In genomic region chr6:155268088-155268867, GRCh38 we compare ENCODE assay signal across 9 cellular contexts. TPM values are rescaled to one million over a fixed set of nuclear protein-coding genes. Genes with fewer than 3 reads are reported as not detected.
DNase-seq lines count a peak whose midpoint lies in the region; ATAC-seq, FAIRE-seq and TF ChIP-seq lines count a peak whose summit lies in the region.
"Not testable (repeated sequence)": the region's sequence is repeated elsewhere in the genome, so short reads cannot be mapped to it uniquely, and the experiment has no call there.
"Had no signal": no experiment of that assay in that cellular context is flagged by ENCODE, and none has a peak within 500 bp of the region (broad histone marks: within the 10 kb centered on the region; RNA-seq: fewer than 3 reads in every experiment).

No MANE protein-coding gene starts in this region.

- H3K27me3 ChIP-seq in GM23338 (ENCODE audit: insufficient read depth); Loucy (ENCODE audit: insufficient read depth, low read length, poor library complexity, severe bottlenecking); esophagus squamous epithelium; HepG2 (ENCODE audit: control insufficient read depth in 1 of 2, insufficient read depth in 2 of 2, low read length in 2 of 2): not testable (repeated sequence)

- H3K36me3 ChIP-seq in GM23338 (ENCODE audit: insufficient read depth); esophagus squamous epithelium: not testable (repeated sequence)
- peaks cover 30% of the 10 kb centered on the region; the same call in 1 of the 2 replicates for H3K36me3 ChIP-seq in Loucy (ENCODE audit: insufficient read depth, low read length)
- H3K36me3 ChIP-seq in HepG2 (replicated peaks in 1 of 2; ENCODE audit: control insufficient read depth in 1 of 2, insufficient read depth in 2 of 2, low read length in 2 of 2) = peaks cover 35 to 78% of the 10 kb centered on the region in 2 experiments

- TF ChIP-seq POLR2A in esophagus squamous epithelium (IDR thresholded peaks at IDR 0.05); HepG2 (IDR thresholded peaks at IDR 0.05; ENCODE audit: insufficient read depth in 1 of 2, low read depth in 2 of 2, low read length in 2 of 2): not testable (repeated sequence)

- H3K4me3 ChIP-seq in GM23338; Loucy (ENCODE audit: low read length, poor library complexity, severe bottlenecking); esophagus squamous epithelium; HepG2 (replicated peaks in 1 of 3; ENCODE audit: insufficient read depth in 1 of 3, low read depth in 2 of 3, low read length in 3 of 3): not testable (repeated sequence)

- BruUV-seq in Calu3 (replicated peaks; lab: Mats Ljungman, UMichigan); HepG2 (replicated peaks; lab: Mats Ljungman, UMichigan): not testable (repeated sequence)

- H3F3A ChIP-seq in GM23338 (replicated peaks; ENCODE audit: low read depth); Loucy (ENCODE audit: low read depth): not testable (repeated sequence)

- not testable (repeated sequence) for H4K20me1 ChIP-seq in GM23338 (replicated peaks; ENCODE audit: insufficient read depth); Loucy (ENCODE audit: insufficient read depth, low read length, poor library complexity, severe bottlenecking); HepG2 (ENCODE audit: insufficient read depth, low read length)

- not testable (repeated sequence) for H3K9me3 Mint-ChIP-seq in Calu3 (ENCODE audit: low read depth, unreplicated experiment); GM23338; activated naive CD4-positive, alpha-beta T cell treated with anti-CD3 and anti-CD28 coated beads, Interleukin-2, amount 10 ng/mL, durations not matched to agents 7 days and 5 days

- H2AFZ ChIP-seq in GM23338; Loucy (ENCODE audit: low read length); HepG2 (ENCODE audit: low read length): not testable (repeated sequence)

- H3K27ac Mint-ChIP-seq in Calu3 (ENCODE audit: unreplicated experiment); activated naive CD4-positive, alpha-beta T cell treated with anti-CD3 and anti-CD28 coated beads, Interleukin-2, amount 10 ng/mL, durations not matched to agents 7 days and 5 days: not testable (repeated sequence)
- peak overlapping the region; percentile 2; the same call in 1 of the 2 replicates for H3K27ac Mint-ChIP-seq in GM23338

- not testable (repeated sequence) for H3K4me1 Mint-ChIP-seq in Calu3 (ENCODE audit: low read depth, unreplicated experiment); activated naive CD4-positive, alpha-beta T cell treated with anti-CD3 and anti-CD28 coated beads, Interleukin-2, amount 10 ng/mL, durations not matched to agents 7 days and 5 days
- H3K4me1 Mint-ChIP-seq in GM23338 = peaks cover 32% of the 10 kb centered on the region

- H3K9me3 ChIP-seq in Loucy (ENCODE audit: insufficient read depth, low read depth, low read length); esophagus squamous epithelium; HepG2 (ENCODE audit: low read length): not testable (repeated sequence)

- H3K4me1 ChIP-seq in GM23338 (ENCODE audit: insufficient read depth) (peaks cover 18% of the 10 kb centered on the region), esophagus squamous epithelium (peaks cover 8 to 43% (median 10%) of the 10 kb centered on the region in 3 donors)
- H3K4me1 ChIP-seq in Loucy (ENCODE audit: insufficient read depth, low read length, poor library complexity, severe bottlenecking); HepG2 (ENCODE audit: insufficient read depth, low read length): not testable (repeated sequence)

- POLR2A ChIA-PET in RWPE1 (lab: Yijun Ruan, JAX; ENCODE audit: low non-redundant PET); HepG2 (lab: Yijun Ruan, JAX): not testable (repeated sequence)

- H3K36me3 Mint-ChIP-seq in Calu3 (ENCODE audit: insufficient read depth, unreplicated experiment) = not testable (repeated sequence)
- H3K36me3 Mint-ChIP-seq in GM23338 (ENCODE audit: low read depth) = peaks cover 36% of the 10 kb centered on the region
- H3K36me3 Mint-ChIP-seq in activated naive CD4-positive, alpha-beta T cell treated with anti-CD3 and anti-CD28 coated beads, Interleukin-2, amount 10 ng/mL, durations not matched to agents 7 days and 5 days = peaks cover 34% of the 10 kb centered on the region

- H3K79me2 ChIP-seq in GM23338 (replicated peaks; ENCODE audit: insufficient read depth); Loucy (ENCODE audit: insufficient read depth, low read length); HepG2 (ENCODE audit: insufficient read depth, low read length): not testable (repeated sequence)

- peak; percentile 62 for FAIRE-seq in HepG2 (lab: Jason Lieb, UNC)

- H3K27ac ChIP-seq in GM23338 (ENCODE audit: low read depth) = peak overlapping the region; percentile 0; the same call in 1 of the 2 replicates
- H3K27ac ChIP-seq in RWPE1; HepG2 (ENCODE audit: extremely low read length, insufficient read depth, low read length): not testable (repeated sequence)
- peak overlapping the region in 2 of 4 donors; percentile 43 to 56 for H3K27ac ChIP-seq in esophagus squamous epithelium

- TF ChIP-seq CTCF in Calu3 (IDR thresholded peaks at IDR 0.05; ENCODE audit: unreplicated experiment) = not testable (repeated sequence)
- TF ChIP-seq CTCF in GM23338 (conservative IDR thresholded peaks at IDR 0.05; ENCODE audit: low read depth in 2 of 2) (peak; percentile 71 to 81), Loucy (conservative IDR thresholded peaks at IDR 0.05; ENCODE audit: low read length) (peak; percentile 78), RWPE1 (conservative IDR thresholded peaks at IDR 0.05; ENCODE audit: low read depth) (peak; percentile 18; the same call in 1 of the 2 replicates), esophagus squamous epithelium (IDR thresholded peaks at IDR 0.05) (peak in 4 of 6 experiments; percentile 10 to 47 (median 32)), HepG2 (CRISPR knock-in tag; IDR thresholded peaks at IDR 0.05) (peak; percentile 32)

- DNase-seq in Calu3 (peak; percentile 20), GM23338 (ENCODE audit: low spot score) (peak; percentile 83), RWPE1 (ENCODE audit: low spot score) (peak; percentile 8), HepG2 (ENCODE audit: low spot score) (peak; percentile 29), stromal cell of bone marrow (ENCODE audit: low read depth) (peak; percentile 32)
- peak; percentile 30 for DNase-seq in activated naive CD4-positive, alpha-beta T cell treated with anti-CD3 and anti-CD28 coated beads, Interleukin-2, amount 10 ng/mL, durations not matched to agents 7 days and 5 days
- DNase-seq in esophagus squamous epithelium (lab: John Stamatoyannopoulos, UW) = not testable (repeated sequence)

- TF ChIP-seq EP300 in HepG2 (IDR thresholded peaks at IDR 0.05; ENCODE audit: low read depth in 2 of 2, low read length in 2 of 2); HepG2 (CRISPR knock-in tag; IDR thresholded peaks at IDR 0.05; ENCODE audit: borderline replicate concordance): not testable (repeated sequence)

- H3K27me3 Mint-ChIP-seq in Calu3 (ENCODE audit: unreplicated experiment); GM23338 (ENCODE audit: insufficient read depth, low read depth, poor library complexity); activated naive CD4-positive, alpha-beta T cell treated with anti-CD3 and anti-CD28 coated beads, Interleukin-2, amount 10 ng/mL, durations not matched to agents 7 days and 5 days: not testable (repeated sequence)

- intact Hi-C loops in Calu3 (cut with micrococcal nuclease; ENCODE audit: unreplicated experiment); esophagus squamous epithelium (cut with DNase I); HepG2 (cut with micrococcal nuclease; ENCODE audit: unreplicated experiment): not testable (repeated sequence)

- CTCF ChIA-PET in Calu3 (lab: Charles Lee) = not testable (repeated sequence)
- CTCF ChIA-PET in RWPE1 (lab: Yijun Ruan, JAX) = interaction anchor here (0.6 to 1.1 kb wide), 9 partner anchors 10 to 1029 kb away, joined by 3 to 4 read pairs (median 3); no protein-coding TSS in a partner anchor
- CTCF ChIA-PET in activated naive CD4-positive, alpha-beta T cell treated with anti-CD3 and anti-CD28 coated beads, Interleukin-2, amount 10 ng/mL, durations not matched to agents 7 days and 5 days (lab: Charles Lee) = interaction anchor here (0.7 to 4.2 kb wide), 7 partner anchors 9 to 341 kb away, joined by 3 to 25 read pairs (median 4); no protein-coding TSS in a partner anchor
- CTCF ChIA-PET in HepG2 (lab: Yijun Ruan, JAX; ENCODE audit: low intra/inter-chr PET ratio, low total read pairs) = interaction anchor here (1.3 kb wide), 1 partner anchor 400 kb away, joined by 5 read pairs; no protein-coding TSS in a partner anchor

- in situ Hi-C loops in HepG2 (cut with HindIII; ENCODE audit: extremely low pct_ligation_motif_present, low pct_unique_long_range_greater_than_20kb) = not testable (repeated sequence)

- H3K9ac ChIP-seq in Loucy (ENCODE audit: low read depth, low read length, poor library complexity, severe bottlenecking); HepG2 (ENCODE audit: insufficient read depth, low read depth, low read length): not testable (repeated sequence)

- H3K4me3 Mint-ChIP-seq in Calu3 (ENCODE audit: low read depth, unreplicated experiment); GM23338; activated naive CD4-positive, alpha-beta T cell treated with anti-CD3 and anti-CD28 coated beads, Interleukin-2, amount 10 ng/mL, durations not matched to agents 7 days and 5 days: not testable (repeated sequence)

- not testable (repeated sequence) for TF ChIP-seq RAD21 in HepG2 (CRISPR knock-in tag; IDR thresholded peaks at IDR 0.05)

- ATAC-seq in GM23338 (peak; percentile 74), HepG2 (peak; percentile 58; the same call in 2 of the 3 replicates)

- H3K4me2 ChIP-seq in GM23338; Loucy (ENCODE audit: low read depth, low read length, poor library complexity, severe bottlenecking); HepG2 (ENCODE audit: low read depth, low read length): not testable (repeated sequence)

- not testable (repeated sequence) for H3K9me2 ChIP-seq in GM23338 (ENCODE audit: insufficient read depth); Loucy (replicated peaks; ENCODE audit: low read depth, low read length)

- WGBS in esophagus squamous epithelium, 2 donors = 90 to 100% methylated on average over 1 to 3 of the region's 5 CpGs
- 91% methylated on average over 3 of the region's 5 CpGs for WGBS in HepG2 (ENCODE audit: low lambda C conversion rate)

RNA-seq across cellular contexts. Expression of gene CLDN20, which starts 4.5 kb away (rescaled TPM):
- total RNA-seq in Calu3 (2022) (not detected in 2 replicates), esophagus squamous epithelium (under 1 TPM in 1 of 4 donors, not detected in 3; 0.19 TPM), HepG2 (2016; rRNA removed; fragmentation: Illumina TruSeq; extraction: Trizol) (not detected in 2 replicates)
- total RNA-seq in GM23338 (2014; rRNA removed; shearing (Covaris generic)) = not detected in 2 replicates
- polyA plus RNA-seq in GM23338 (2016; fragmentation: Nextera tagmentation; extraction: Ambion mirVana) (0.17 and 0.23 TPM in 2 replicates), HepG2 (2011; rRNA removed) (not detected in 2 replicates)
- not detected in 2 replicates for total RNA-seq in HepG2 (2016; cell fraction: cytosol; rRNA removed; fragmentation: Illumina TruSeq; extraction: Trizol; ENCODE audit: low read depth)
- total RNA-seq in HepG2 (2016; cell fraction: insoluble cytoplasmic fraction; rRNA removed; fragmentation: Illumina TruSeq; extraction: Trizol) = not detected in 2 replicates
- total RNA-seq in HepG2 (2016; cell fraction: membrane; rRNA removed; fragmentation: Illumina TruSeq; extraction: Trizol) = not detected in 2 replicates
- total RNA-seq in HepG2 (2016; cell fraction: nucleus; rRNA removed; fragmentation: Illumina TruSeq; extraction: Trizol) = not detected in 2 replicates
- not detected in 2 replicates for polyA plus RNA-seq in HepG2 (2011; cell fraction: cytosol; rRNA removed)
- not detected in 2 replicates for polyA plus RNA-seq in HepG2 (2011; cell fraction: nucleus; rRNA removed)
- 0.76 and 0.79 TPM in 2 replicates for polyA plus RNA-seq in HepG2 (2012)
- polyA plus RNA-seq in HepG2 (2016; cell fraction: cytosol; fragmentation: Illumina TruSeq; extraction: Trizol; ENCODE audit: low read depth) = not detected in 2 replicates
- not detected in 2 replicates for polyA plus RNA-seq in HepG2 (2016; cell fraction: insoluble cytoplasmic fraction; fragmentation: Illumina TruSeq; extraction: Trizol; ENCODE audit: low read depth)
- not detected in 2 replicates for polyA plus RNA-seq in HepG2 (2016; cell fraction: membrane; fragmentation: Illumina TruSeq; extraction: Trizol; ENCODE audit: low read depth)
- polyA plus RNA-seq in HepG2 (2016; cell fraction: nucleus; fragmentation: Illumina TruSeq; extraction: Trizol; ENCODE audit: insufficient read depth, low read depth) = not detected in 2 replicates
- polyA minus RNA-seq in HepG2 (2011; rRNA and poly(A)+ RNA removed; ENCODE audit: low replicate concordance) = not detected in 2 replicates
- not detected in 2 replicates for polyA minus RNA-seq in HepG2 (2011; cell fraction: cytosol; rRNA and poly(A)+ RNA removed)
- polyA minus RNA-seq in HepG2 (2011; cell fraction: nucleus; rRNA and poly(A)+ RNA removed) = not detected in 2 replicates
- total RNA-seq: cerebellum had no signal

RNA-seq across cellular contexts. Expression of gene TFB1M, which starts 46.0 kb away (rescaled TPM):
- total RNA-seq in Calu3 (2022) (24.9 and 27.4 TPM in 2 replicates), esophagus squamous epithelium (10 to 100 TPM; 11.2 to 15.6 (median 11.4) TPM), HepG2 (2016; rRNA removed; fragmentation: Illumina TruSeq; extraction: Trizol) (122 and 149 TPM in 2 replicates)
- 37.5 and 51.1 TPM in 2 replicates for total RNA-seq in GM23338 (2014; rRNA removed; shearing (Covaris generic))
- polyA plus RNA-seq in GM23338 (2016; fragmentation: Nextera tagmentation; extraction: Ambion mirVana) (66.9 and 69.6 TPM in 2 replicates), HepG2 (2011; rRNA removed) (64.3 and 91.4 TPM in 2 replicates)
- total RNA-seq in HepG2 (2016; cell fraction: cytosol; rRNA removed; fragmentation: Illumina TruSeq; extraction: Trizol; ENCODE audit: low read depth) = 42.1 and 44.6 TPM in 2 replicates
- 124 and 156 TPM in 2 replicates for total RNA-seq in HepG2 (2016; cell fraction: insoluble cytoplasmic fraction; rRNA removed; fragmentation: Illumina TruSeq; extraction: Trizol)
- total RNA-seq in HepG2 (2016; cell fraction: membrane; rRNA removed; fragmentation: Illumina TruSeq; extraction: Trizol) = 45.1 and 48.3 TPM in 2 replicates
- total RNA-seq in HepG2 (2016; cell fraction: nucleus; rRNA removed; fragmentation: Illumina TruSeq; extraction: Trizol) = 201 and 207 TPM in 2 replicates
- polyA plus RNA-seq in HepG2 (2011; cell fraction: cytosol; rRNA removed) = 49.3 and 58.3 TPM in 2 replicates
- 74.6 and 81.3 TPM in 2 replicates for polyA plus RNA-seq in HepG2 (2011; cell fraction: nucleus; rRNA removed)
- 59.9 and 60.7 TPM in 2 replicates for polyA plus RNA-seq in HepG2 (2012)
- polyA plus RNA-seq in HepG2 (2016; cell fraction: cytosol; fragmentation: Illumina TruSeq; extraction: Trizol; ENCODE audit: low read depth) = 17.1 and 18.2 TPM in 2 replicates
- polyA plus RNA-seq in HepG2 (2016; cell fraction: insoluble cytoplasmic fraction; fragmentation: Illumina TruSeq; extraction: Trizol; ENCODE audit: low read depth) = 133 and 147 TPM in 2 replicates
- polyA plus RNA-seq in HepG2 (2016; cell fraction: membrane; fragmentation: Illumina TruSeq; extraction: Trizol; ENCODE audit: low read depth) = 20.5 and 22.2 TPM in 2 replicates
- 93.1 and 104 TPM in 2 replicates for polyA plus RNA-seq in HepG2 (2016; cell fraction: nucleus; fragmentation: Illumina TruSeq; extraction: Trizol; ENCODE audit: insufficient read depth, low read depth)
- polyA minus RNA-seq in HepG2 (2011; rRNA and poly(A)+ RNA removed; ENCODE audit: low replicate concordance) = 9.7 and 101 TPM in 2 replicates
- polyA minus RNA-seq in HepG2 (2011; cell fraction: cytosol; rRNA and poly(A)+ RNA removed) = 39.5 and 52.5 TPM in 2 replicates
- polyA minus RNA-seq in HepG2 (2011; cell fraction: nucleus; rRNA and poly(A)+ RNA removed) = 333 and 340 TPM in 2 replicates
